9 cellular contexts compared by ENCODE assay signal in the genomic region with DNA sequence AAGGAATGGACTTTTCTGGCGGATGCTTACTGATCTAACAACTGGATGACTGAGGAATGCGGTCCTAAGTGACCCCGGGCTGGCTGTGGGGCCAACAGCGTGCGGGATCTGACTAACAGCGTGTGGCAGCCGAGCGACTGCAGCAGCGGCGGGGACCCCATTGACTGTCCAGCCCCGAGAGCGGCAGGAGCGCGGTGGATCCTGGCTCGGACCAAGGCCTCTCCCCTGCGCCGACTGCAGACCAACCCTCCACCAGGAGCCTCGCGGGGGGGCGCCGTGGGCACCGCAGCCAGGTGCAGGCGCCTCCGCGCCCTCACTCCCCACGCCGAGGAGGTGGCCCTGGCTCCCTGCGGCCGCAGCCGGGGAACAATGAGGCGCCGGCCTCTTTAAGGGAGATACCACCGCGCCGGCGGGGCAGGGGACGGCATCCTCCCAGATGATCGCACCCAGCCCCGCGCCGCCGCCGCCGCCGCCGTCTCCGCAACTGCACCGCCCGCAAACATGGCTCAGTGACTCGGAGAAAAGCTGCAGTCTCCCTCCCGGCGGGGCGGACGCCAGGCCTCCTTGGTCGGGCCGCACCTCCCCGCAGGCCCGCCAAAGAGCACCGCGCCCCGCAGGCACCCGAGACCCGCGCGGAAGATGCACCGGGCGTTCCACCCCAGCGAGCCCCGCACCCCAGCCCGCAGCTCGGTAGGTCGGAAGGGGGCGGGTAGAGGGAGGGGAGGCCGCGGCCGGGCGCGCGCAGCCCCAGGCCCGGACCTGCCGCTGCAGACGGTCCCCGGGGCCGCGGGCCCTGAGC. TPM values are rescaled to one million over a fixed set of nuclear protein-coding genes. Genes with fewer than 3 reads are reported as not detected.
A peak's percentile ranks its signal among the peaks of the same experiment; 100 is the strongest.
DNase-seq lines count a peak whose midpoint lies in the region; ATAC-seq, FAIRE-seq and TF ChIP-seq lines count a peak whose summit lies in the region.
"Had no signal": no experiment of that assay in that cellular context is flagged by ENCODE, and none has a peak within 500 bp of the region (broad histone marks: within the 10 kb centered on the region; RNA-seq: fewer than 3 reads in every experiment).

No MANE protein-coding gene starts in this region.

- peak overlapping the region; percentile 90 for H4K8ac ChIP-seq in H1 (ENCODE audit: extremely low read depth, insufficient read depth, low read length)

- no peak overlapping the region; the same call in 1 of the 2 replicates for H2AFZ ChIP-seq in H1 (ENCODE audit: low read length)

- CTCF ChIA-PET in H1 (lab: Charles Lee; ENCODE audit: partially characterized antibody), result interaction anchor here (1.0 kb wide), 1 partner anchor 80 kb away, joined by 3 read pairs; the partner anchor contains the start of gene CATSPER4

- no peaks in the 10 kb centered on the region for H3K79me1 ChIP-seq in H1 (ENCODE audit: low read depth, low read length)

- peak; percentile 75 for DNase-seq in BE2C
- DNase-seq in NCI-H774 (lab: John Stamatoyannopoulos, UW), result peak; percentile 19
- DNase-seq in activated CD8-positive, alpha-beta memory T cell treated with anti-CD3 and anti-CD28 coated beads for 4 hours (ENCODE audit: low read depth in 2 of 2), result peak; percentile 35 to 45
- DNase-seq in H1 (ENCODE audit: low read depth in 1 of 2, low spot score in 2 of 2), result peak in 1 of 2 experiments; percentile 83
- DNase-seq in stimulated activated CD8-positive, alpha-beta memory T cell treated with anti-CD3 and anti-CD28 coated beads, Interleukin-15, amount 100 ng/mL, for 4 hours (ENCODE audit: low read depth in 2 of 2), result peak; percentile 26 to 46

- H2BK120ac ChIP-seq in H1 (replicated peaks; ENCODE audit: low read depth, low read length), result no peak overlapping the region

- peak overlapping the region; percentile 5 to 95 (median 80); a peak in 6 of 7 replicates for H3K9ac ChIP-seq in H1 (replicated peaks in 1 of 4; ENCODE audit: extremely low read depth in 1 of 4, low read depth in 3 of 4, low read length in 3 of 4)

- peak overlapping the region; percentile 84; the same call in 1 of the 2 replicates for H3K27ac ChIP-seq in H1 (ENCODE audit: low read depth, low read length)
- H3K27ac ChIP-seq in mesodermal cell (ENCODE audit: low read depth, low read length, severe bottlenecking), result peak overlapping the region; percentile 81

- peak overlapping the region; percentile 74 for H4K5ac ChIP-seq in H1 (ENCODE audit: insufficient read length, low read depth, low read length)

- H3K9me3 ChIP-seq in BE2C (no peaks in the 10 kb centered on the region), H1 (ENCODE audit: insufficient read depth in 2 of 2, low read depth in 1 of 2, low read length in 1 of 2) (no peaks in the 10 kb centered on the region), mesodermal cell (ENCODE audit: control insufficient read depth, low read length) (no peaks in the 10 kb centered on the region)

- TF ChIP-seq CTCF in BE2C (IDR thresholded peaks at IDR 0.05; ENCODE audit: low read depth, low read length), result no peak
- TF ChIP-seq CTCF in H1 (IDR thresholded peaks at IDR 0.05; ENCODE audit: control extremely low read depth in 1 of 3, insufficient read depth in 1 of 3, low read depth in 1 of 3, low read length in 3 of 3), result no peak

- H2BK5ac ChIP-seq in H1 (ENCODE audit: low read depth, low read length), result no peak overlapping the region

- TF ChIP-seq RAD21 in H1 (IDR thresholded peaks at IDR 0.05 in 1 of 2, conservative IDR thresholded peaks at IDR 0.05 in 1 of 2; ENCODE audit: low read depth in 2 of 2, low read length in 2 of 2), result no peak

- H4K20me1 ChIP-seq in H1 (replicated peaks in 1 of 2; ENCODE audit: control insufficient read depth in 1 of 2, insufficient read depth in 2 of 2, low read length in 2 of 2), result peaks cover 0 to 1% of the 10 kb centered on the region in 2 experiments

- H3K4me3 ChIP-seq in BE2C (ENCODE audit: low read depth, low read length) (peak overlapping the region; percentile 74), H1 (ENCODE audit: extremely low read depth in 1 of 4, insufficient read depth in 2 of 4, low read depth in 3 of 4, low read length in 4 of 4) (peak overlapping the region; percentile 78 to 92 (median 89)), mesodermal cell (ENCODE audit: extremely low read depth, insufficient read depth, low read length, poor library complexity, severe bottlenecking) (peak overlapping the region; percentile 87)

- peak in 1 of 2 experiments; percentile 55; a peak in 1 of 3 replicates for TF ChIP-seq POLR2A in H1 (IDR thresholded peaks at IDR 0.05; ENCODE audit: control extremely low read depth in 1 of 2, low read depth in 2 of 2, low read length in 2 of 2)

- H3K79me2 ChIP-seq in H1 (ENCODE audit: control insufficient read depth in 1 of 2, insufficient read depth in 2 of 2, low read length in 2 of 2), result no peaks in the 10 kb centered on the region

- no peak overlapping the region for H2AK5ac ChIP-seq in H1 (ENCODE audit: low read depth, low read length)

- H3K4me1 ChIP-seq in BE2C (no peaks in the 10 kb centered on the region), H1 (replicated peaks in 1 of 4; ENCODE audit: control insufficient read depth in 3 of 4, insufficient read depth in 4 of 4, low read length in 3 of 4) (peaks cover 0 to 5% (median 3%) of the 10 kb centered on the region in 4 experiments; a peak in 3 of 7 replicates), mesodermal cell (ENCODE audit: control insufficient read depth, insufficient read depth, low read length, poor library complexity, severe bottlenecking) (peaks cover 7% of the 10 kb centered on the region)

- peak in 1 of 2 experiments; percentile 82; a peak in 1 of 3 replicates for TF ChIP-seq EP300 in H1 (IDR thresholded peaks at IDR 0.05; ENCODE audit: borderline replicate concordance in 1 of 2, low read depth in 2 of 2, low read length in 2 of 2)

- peak overlapping the region; percentile 5 for H3K56ac ChIP-seq in H1 (replicated peaks; ENCODE audit: insufficient read length, low read depth, low read length)

- no peaks in the 10 kb centered on the region for H3K36me3 ChIP-seq in BE2C
- H3K36me3 ChIP-seq in H1 (ENCODE audit: control insufficient read depth in 2 of 4, insufficient read depth in 4 of 4, low read length in 3 of 4), result peaks cover 0 to 4% (median 0%) of the 10 kb centered on the region in 4 experiments; a peak in 2 of 8 replicates
- peaks cover 8% of the 10 kb centered on the region for H3K36me3 ChIP-seq in mesodermal cell (ENCODE audit: control insufficient read depth, insufficient read depth, low read length)

- H3K27me3 ChIP-seq in BE2C (no peaks in the 10 kb centered on the region), H1 (replicated peaks in 1 of 4; ENCODE audit: control insufficient read depth in 3 of 4, extremely low read depth in 1 of 4, insufficient read depth in 3 of 4, low read length in 3 of 4) (peaks cover 0 to 11% (median 7%) of the 10 kb centered on the region in 4 experiments; a peak in 4 of 7 replicates)

- no peak overlapping the region for H3K23ac ChIP-seq in H1 (ENCODE audit: insufficient read length)

- ATAC-seq in GM19043 (IDR thresholded peaks at IDR 0.05; ENCODE audit: low read depth, unreplicated experiment) (peak; percentile 43), HG03280 (IDR thresholded peaks at IDR 0.05; ENCODE audit: unreplicated experiment) (peak; percentile 46)

- FAIRE-seq in H1 (lab: Jason Lieb, UNC), result no peak

- 1% methylated on average over 26 of the region's 85 CpGs; no CpG with 5 or more reads in 1 of the 2 experiments for WGBS in H1 (ENCODE audit: extremely low coverage in 1 of 2, insufficient coverage in 1 of 2, insufficient read length in 1 of 2, insufficient replicate concordance in 2 of 2, low coverage in 1 of 2, low lambda C conversion rate in 2 of 2, missing lambda C conversion rate in 1 of 2), 2 experiments
- 1% methylated on average over 60 to 67 of the region's 85 CpGs for WGBS in mesodermal cell (ENCODE audit: insufficient coverage in 2 of 2), 2 experiments

- H2BK20ac ChIP-seq in H1 (ENCODE audit: low read length), result no peak overlapping the region

- H2BK15ac ChIP-seq in H1 (ENCODE audit: low read length), result no peak overlapping the region

- H3K18ac ChIP-seq in H1 (ENCODE audit: extremely low read depth, low read length), result peak overlapping the region; percentile 56; the same call in 1 of the 2 replicates

- peak overlapping the region; percentile 77 to 95 for H3K4me2 ChIP-seq in H1 (ENCODE audit: insufficient read depth in 1 of 2, low read depth in 2 of 2, low read length in 2 of 2)

- POLR2A ChIA-PET in H1 (lab: Charles Lee; ENCODE audit: partially characterized antibody), result interaction anchor here (0.7 to 2.4 kb wide), 11 partner anchors 13 to 301 kb away, joined by 3 to 9 read pairs (median 3); partner anchors contain the start of gene CEP85

- no peak overlapping the region for H3K14ac ChIP-seq in H1 (ENCODE audit: insufficient read length)

- no peak overlapping the region for H4K91ac ChIP-seq in H1 (replicated peaks; ENCODE audit: insufficient read length, low read length)

- H3K23me2 ChIP-seq in H1 (ENCODE audit: low read depth, low read length), result peaks cover 9% of the 10 kb centered on the region

- H2BK12ac ChIP-seq in H1 (ENCODE audit: low read depth, low read length), result no peak overlapping the region

- no peak overlapping the region for H3K4ac ChIP-seq in H1 (replicated peaks; ENCODE audit: insufficient read length, low read depth, low read length)

RNA-seq across cellular contexts. Expression of gene PDIK1L, which starts 0.7 kb away (rescaled TPM):
- polyA plus RNA-seq in BE2C (2012; ENCODE audit: insufficient read depth, insufficient read length, low read depth), result 6.1 TPM
- 4.5 and 5.2 TPM in 2 replicates for total RNA-seq in H1 (2021; fragmentation: NEBNext Ultra II Directional; extraction: Animal tissue kit (Norgen Biotek cat#: 25700))
- polyA plus RNA-seq in H1 (2011; rRNA removed), result 0.83 and 0.95 TPM in 2 replicates
- 1.6 TPM for polyA plus RNA-seq in H1 (2011; cell fraction: cytosol; rRNA removed)
- 1.2 TPM for polyA plus RNA-seq in H1 (2011; cell fraction: nucleus; rRNA removed)
- polyA plus RNA-seq in H1 (2012, experiment 1 of 2), result 1.5 to 4.6 TPM (median 2.2 TPM) in 4 replicates
- polyA plus RNA-seq in H1 (2012, experiment 2 of 2), result 0.37 TPM
- 1.5 TPM for polyA plus RNA-seq in H1 (2013, experiment 1 of 2)
- 1.5 TPM for polyA plus RNA-seq in H1 (2013, experiment 2 of 2)
- polyA minus RNA-seq in H1 (2011; rRNA and poly(A)+ RNA removed), result 4.8 and 5.8 TPM in 2 replicates
- 1.8 TPM for polyA minus RNA-seq in H1 (2011; cell fraction: cytosol; rRNA and poly(A)+ RNA removed)
- polyA minus RNA-seq in H1 (2011; cell fraction: nucleus; rRNA and poly(A)+ RNA removed), result 3.8 TPM
- 2.6 TPM for polyA plus RNA-seq in mesodermal cell (2013, experiment 1 of 2)
- 2.9 TPM for polyA plus RNA-seq in mesodermal cell (2013, experiment 2 of 2)

RNA-seq across cellular contexts. Expression of gene TRIM63, which starts 43.5 kb away (rescaled TPM):
- not detected for polyA plus RNA-seq in BE2C (2012; ENCODE audit: insufficient read depth, insufficient read length, low read depth)
- total RNA-seq in H1 (2021; fragmentation: NEBNext Ultra II Directional; extraction: Animal tissue kit (Norgen Biotek cat#: 25700)), result not detected in 2 replicates
- polyA plus RNA-seq in H1 (2011; rRNA removed), result not detected in 2 replicates
- polyA plus RNA-seq in H1 (2011; cell fraction: cytosol; rRNA removed), result not detected
- polyA plus RNA-seq in H1 (2011; cell fraction: nucleus; rRNA removed), result not detected
- not detected in 4 replicates for polyA plus RNA-seq in H1 (2012, experiment 1 of 2)
- polyA plus RNA-seq in H1 (2012, experiment 2 of 2), result not detected
- polyA plus RNA-seq in H1 (2013, experiment 1 of 2), result not detected
- 0.04 TPM for polyA plus RNA-seq in H1 (2013, experiment 2 of 2)
- not detected in 2 replicates for polyA minus RNA-seq in H1 (2011; rRNA and poly(A)+ RNA removed)
- polyA minus RNA-seq in H1 (2011; cell fraction: cytosol; rRNA and poly(A)+ RNA removed), result not detected
- polyA minus RNA-seq in H1 (2011; cell fraction: nucleus; rRNA and poly(A)+ RNA removed), result not detected
- 0.37 TPM for polyA plus RNA-seq in mesodermal cell (2013, experiment 1 of 2)
- polyA plus RNA-seq in mesodermal cell (2013, experiment 2 of 2), result 0.40 TPM
- total RNA-seq: T-helper 1 cell treated with Interleukin-12 subunit alpha and Interleukin-12 subunit beta and Interleukin-4 antibody, amounts not matched to agents 30 ng/mL and 1 ng/mL, for 36 hours had no signal

RNA-seq across cellular contexts. Expression of gene FAM110D, which starts 47.9 kb away (rescaled TPM):
- 1.7 TPM for polyA plus RNA-seq in BE2C (2012; ENCODE audit: insufficient read depth, insufficient read length, low read depth)
- 0.46 and 0.48 TPM in 2 replicates for total RNA-seq in H1 (2021; fragmentation: NEBNext Ultra II Directional; extraction: Animal tissue kit (Norgen Biotek cat#: 25700))
- polyA plus RNA-seq in H1 (2011; rRNA removed), result 0.20 and 0.21 TPM in 2 replicates
- 0.28 TPM for polyA plus RNA-seq in H1 (2011; cell fraction: cytosol; rRNA removed)
- polyA plus RNA-seq in H1 (2011; cell fraction: nucleus; rRNA removed), result 0.14 TPM
- polyA plus RNA-seq in H1 (2012, experiment 1 of 2), result 0.23 to 0.47 TPM (median 0.36 TPM) in 4 replicates
- polyA plus RNA-seq in H1 (2012, experiment 2 of 2), result 0.31 TPM
- 0.34 TPM for polyA plus RNA-seq in H1 (2013, experiment 1 of 2)
- 0.35 TPM for polyA plus RNA-seq in H1 (2013, experiment 2 of 2)
- 0.13 TPM in 1 of 2 replicates, not detected in the other for polyA minus RNA-seq in H1 (2011; rRNA and poly(A)+ RNA removed)
- polyA minus RNA-seq in H1 (2011; cell fraction: cytosol; rRNA and poly(A)+ RNA removed), result not detected
- 0.20 TPM for polyA minus RNA-seq in H1 (2011; cell fraction: nucleus; rRNA and poly(A)+ RNA removed)
- polyA plus RNA-seq in mesodermal cell (2013, experiment 1 of 2), result 2.3 TPM
- 2.6 TPM for polyA plus RNA-seq in mesodermal cell (2013, experiment 2 of 2)
- total RNA-seq: T-helper 1 cell treated with Interleukin-12 subunit alpha and Interleukin-12 subunit beta and Interleukin-4 antibody, amounts not matched to agents 30 ng/mL and 1 ng/mL, for 36 hours had no signal

RNA-seq across cellular contexts. Expression of gene C1orf232, which starts 57.8 kb away (rescaled TPM):
- not detected for polyA plus RNA-seq in BE2C (2012; ENCODE audit: insufficient read depth, insufficient read length, low read depth)
- total RNA-seq in H1 (2021; fragmentation: NEBNext Ultra II Directional; extraction: Animal tissue kit (Norgen Biotek cat#: 25700)), result not detected in 2 replicates
- not detected in 2 replicates for polyA plus RNA-seq in H1 (2011; rRNA removed)
- polyA plus RNA-seq in H1 (2011; cell fraction: cytosol; rRNA removed), result not detected
- polyA plus RNA-seq in H1 (2011; cell fraction: nucleus; rRNA removed), result not detected
- polyA plus RNA-seq in H1 (2012, experiment 1 of 2), result not detected in 4 replicates
- polyA plus RNA-seq in H1 (2012, experiment 2 of 2), result not detected
- not detected for polyA plus RNA-seq in H1 (2013, experiment 1 of 2)
- polyA plus RNA-seq in H1 (2013, experiment 2 of 2), result not detected
- not detected in 2 replicates for polyA minus RNA-seq in H1 (2011; rRNA and poly(A)+ RNA removed)
- not detected for polyA minus RNA-seq in H1 (2011; cell fraction: cytosol; rRNA and poly(A)+ RNA removed)
- polyA minus RNA-seq in H1 (2011; cell fraction: nucleus; rRNA and poly(A)+ RNA removed), result not detected
- not detected for polyA plus RNA-seq in mesodermal cell (2013, experiment 1 of 2)
- not detected for polyA plus RNA-seq in mesodermal cell (2013, experiment 2 of 2)
- total RNA-seq: T-helper 1 cell treated with Interleukin-12 subunit alpha and Interleukin-12 subunit beta and Interleukin-4 antibody, amounts not matched to agents 30 ng/mL and 1 ng/mL, for 36 hours had no signal

RNA-seq across cellular contexts. Expression of gene ZNF593, which starts 58.8 kb away (rescaled TPM):
- 226 TPM for polyA plus RNA-seq in BE2C (2012; ENCODE audit: insufficient read depth, insufficient read length, low read depth)
- total RNA-seq in H1 (2021; fragmentation: NEBNext Ultra II Directional; extraction: Animal tissue kit (Norgen Biotek cat#: 25700)), result 38.2 and 40.2 TPM in 2 replicates
- 68.0 and 112 TPM in 2 replicates for polyA plus RNA-seq in H1 (2011; rRNA removed)
- 65.2 TPM for polyA plus RNA-seq in H1 (2011; cell fraction: cytosol; rRNA removed)
- polyA plus RNA-seq in H1 (2011; cell fraction: nucleus; rRNA removed), result 68.8 TPM
- 30.0 to 45.2 TPM (median 40.4 TPM) in 4 replicates for polyA plus RNA-seq in H1 (2012, experiment 1 of 2)
- 44.4 TPM for polyA plus RNA-seq in H1 (2012, experiment 2 of 2)
- 43.1 TPM for polyA plus RNA-seq in H1 (2013, experiment 1 of 2)
- polyA plus RNA-seq in H1 (2013, experiment 2 of 2), result 43.4 TPM
- polyA minus RNA-seq in H1 (2011; rRNA and poly(A)+ RNA removed), result 3.6 and 9.2 TPM in 2 replicates
- polyA minus RNA-seq in H1 (2011; cell fraction: cytosol; rRNA and poly(A)+ RNA removed), result 21.4 TPM
- polyA minus RNA-seq in H1 (2011; cell fraction: nucleus; rRNA and poly(A)+ RNA removed), result 19.9 TPM
- polyA plus RNA-seq in mesodermal cell (2013, experiment 1 of 2), result 28.6 TPM
- polyA plus RNA-seq in mesodermal cell (2013, experiment 2 of 2), result 18.3 TPM
